ENCODE assay signal across 8 cellular contexts in the genomic region with DNA sequence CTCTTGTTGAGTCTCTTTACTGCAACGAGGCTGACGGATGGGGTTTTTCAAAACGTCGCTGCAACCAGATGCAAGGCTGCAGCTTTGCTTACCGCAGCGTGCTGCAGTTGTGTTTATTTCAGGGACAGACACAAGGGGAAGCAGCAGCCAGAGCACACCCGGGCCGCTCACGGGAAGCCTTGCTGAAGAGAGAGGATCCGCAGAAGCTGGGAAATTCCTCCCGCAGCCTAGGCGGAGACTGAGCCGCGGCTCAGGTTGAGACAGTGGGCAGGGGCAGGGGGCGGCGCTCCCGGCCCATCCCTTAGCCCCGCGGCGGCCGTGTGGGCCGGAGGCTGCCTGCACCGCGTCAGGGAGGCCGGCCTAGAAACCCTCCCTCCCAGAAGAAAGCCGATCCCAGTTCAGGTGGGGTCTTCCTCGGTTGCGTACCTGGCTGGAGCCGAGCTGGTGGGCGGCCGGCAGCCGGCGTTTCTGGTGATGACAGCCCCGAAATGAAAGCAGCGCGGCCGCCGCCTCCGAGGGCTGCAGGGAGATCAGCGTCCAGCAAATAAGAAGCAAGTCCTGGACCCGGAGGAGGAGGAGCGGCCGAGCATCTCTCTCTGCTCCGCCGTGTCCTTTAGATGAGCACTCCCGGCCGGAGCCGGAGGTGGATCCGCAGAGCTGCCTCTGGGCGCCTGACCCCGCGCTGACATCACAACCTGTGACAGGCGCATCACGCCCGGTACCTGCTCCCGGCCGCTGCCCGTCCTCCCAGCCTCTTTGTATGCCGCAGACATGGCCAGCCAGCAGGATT. TPM values are rescaled to one million over a fixed set of nuclear protein-coding genes. Genes with fewer than 3 reads are reported as not detected.
DNase-seq lines count a peak whose midpoint lies in the region; ATAC-seq, FAIRE-seq and TF ChIP-seq lines count a peak whose summit lies in the region.

Gene FRY (plus strand): TSS at position 750 of the 790 bp plus-strand sequence. CDS start 22 bp downstream, at position 772.

- DNase-seq in D721Med (ENCODE audit: insufficient read length, low spot score): peak; percentile 49
- peak; percentile 56 for DNase-seq in HT1080 (ENCODE audit: low read depth)
- DNase-seq in activated naive CD4-positive, alpha-beta T cell treated with anti-CD3 and anti-CD28 coated beads, Interleukin-2, amount 10 ng/mL, durations not matched to agents 7 days and 5 days: peak; percentile 69
- peak; percentile 55 for DNase-seq in germinal center (ENCODE audit: low spot score)
- peak; percentile 8 for DNase-seq in thoracic aorta (ENCODE audit: low spot score)

- H3K9me3 Mint-ChIP-seq in activated naive CD4-positive, alpha-beta T cell treated with anti-CD3 and anti-CD28 coated beads, Interleukin-2, amount 10 ng/mL, durations not matched to agents 7 days and 5 days: no peaks in the 10 kb centered on the region

- ATAC-seq in GM21381 (IDR thresholded peaks at IDR 0.05; ENCODE audit: unreplicated experiment): peak; percentile 81
- no peak for ATAC-seq in thoracic aorta (ENCODE audit: insufficient number of reproducible peaks, low FRiP score, low read depth)

- peaks cover 14% of the 10 kb centered on the region for H3K27me3 Mint-ChIP-seq in activated naive CD4-positive, alpha-beta T cell treated with anti-CD3 and anti-CD28 coated beads, Interleukin-2, amount 10 ng/mL, durations not matched to agents 7 days and 5 days

- H3K36me3 ChIP-seq in neutrophil (no peaks in the 10 kb centered on the region), thoracic aorta (no peaks in the 10 kb centered on the region)

- peak within 1 kb of the TSS; percentile 65 for H3K27ac Mint-ChIP-seq in activated naive CD4-positive, alpha-beta T cell treated with anti-CD3 and anti-CD28 coated beads, Interleukin-2, amount 10 ng/mL, durations not matched to agents 7 days and 5 days

- CTCF ChIA-PET in activated naive CD4-positive, alpha-beta T cell treated with anti-CD3 and anti-CD28 coated beads, Interleukin-2, amount 10 ng/mL, durations not matched to agents 7 days and 5 days (lab: Charles Lee): interaction anchor here (0.6 to 2.1 kb wide), 8 partner anchors 10 to 1693 kb away, joined by 3 to 7 read pairs (median 3); no protein-coding TSS in a partner anchor

- H3K27ac ChIP-seq in neutrophil (peak within 1 kb of the TSS; percentile 91), thoracic aorta (peak within 1 kb of the TSS; percentile 40 to 77)

- no peaks in the 10 kb centered on the region for H3K9me3 ChIP-seq in neutrophil
- H3K9me3 ChIP-seq in thoracic aorta: no peaks in the 10 kb centered on the region

- TF ChIP-seq CTCF in D721Med (IDR thresholded peaks at IDR 0.05; ENCODE audit: insufficient read depth, missing control alignments): no peak
- TF ChIP-seq CTCF in neutrophil (IDR thresholded peaks at IDR 0.05): peak; percentile 13
- TF ChIP-seq CTCF in thoracic aorta (IDR thresholded peaks at IDR 0.05): peak; percentile 8

- peaks cover 49% of the 10 kb centered on the region for H3K4me1 Mint-ChIP-seq in activated naive CD4-positive, alpha-beta T cell treated with anti-CD3 and anti-CD28 coated beads, Interleukin-2, amount 10 ng/mL, durations not matched to agents 7 days and 5 days

- no peak for FAIRE-seq in D721Med (lab: Jason Lieb, UNC)

- no peaks in the 10 kb centered on the region for H3K27me3 ChIP-seq in neutrophil
- H3K27me3 ChIP-seq in thoracic aorta (replicated peaks; ENCODE audit: insufficient read depth): no peaks in the 10 kb centered on the region

- H3K4me3 ChIP-seq in neutrophil (ENCODE audit: low read depth in 1 of 2, low read length in 1 of 2) (peak within 1 kb of the TSS; percentile 73 to 76), thoracic aorta (peak within 1 kb of the TSS; percentile 89)

- TF ChIP-seq POLR2A in Raji (IDR thresholded peaks at IDR 0.05; ENCODE audit: insufficient read depth, low read depth, low read length): peak; percentile 44

- peaks cover 53 to 54% of the 10 kb centered on the region in 2 experiments for H3K4me1 ChIP-seq in neutrophil (ENCODE audit: control insufficient read depth in 1 of 2, insufficient read depth in 1 of 2, low read depth in 1 of 2, low read length in 1 of 2)
- H3K4me1 ChIP-seq in thoracic aorta (ENCODE audit: control insufficient read depth in 1 of 2, low read depth in 2 of 2): peaks cover 12 to 37% of the 10 kb centered on the region in 2 donors

- H3K4me3 Mint-ChIP-seq in activated naive CD4-positive, alpha-beta T cell treated with anti-CD3 and anti-CD28 coated beads, Interleukin-2, amount 10 ng/mL, durations not matched to agents 7 days and 5 days: peak within 1 kb of the TSS; percentile 86

- H3K36me3 Mint-ChIP-seq in activated naive CD4-positive, alpha-beta T cell treated with anti-CD3 and anti-CD28 coated beads, Interleukin-2, amount 10 ng/mL, durations not matched to agents 7 days and 5 days: peaks cover 5% of the 10 kb centered on the region

RNA-seq across cellular contexts. Expression of gene FRY, which starts in this region (rescaled TPM):
- total RNA-seq in HT1080 (2014; rRNA removed; shearing (Covaris generic)): 2.2 and 3.5 TPM in 2 replicates
- polyA plus RNA-seq in HT1080 (2015; cell fraction: cytosol; rRNA removed): 0.95 and 0.97 TPM in 2 replicates
- polyA plus RNA-seq in HT1080 (2015; cell fraction: nucleus; rRNA removed): 1.4 and 4.0 TPM in 2 replicates
- total RNA-seq in thoracic aorta: 100 to 1,000 TPM; 122 to 165 TPM

Comparison
In these comparisons a context has a peak if more than half of its experiments do, and no peak if none do; other contexts are left out.
1. RNA of gene FRY (total RNA-seq): 122 to 165 TPM in thoracic aorta; 2.2 to 3.5 TPM in HT1080; every median in the first group is over 10 times any median in the second.
2. DNase-seq: peak in every context shown above with its lines; median percentile 69 in activated naive CD4-positive, alpha-beta T cell treated with anti-CD3 and anti-CD28 coated beads, Interleukin-2, amount 10 ng/mL, durations not matched to agents 7 days and 5 days; 56 in HT1080; 55 in germinal center; 49 in D721Med; 8 in thoracic aorta.